In the genomic region with DNA sequence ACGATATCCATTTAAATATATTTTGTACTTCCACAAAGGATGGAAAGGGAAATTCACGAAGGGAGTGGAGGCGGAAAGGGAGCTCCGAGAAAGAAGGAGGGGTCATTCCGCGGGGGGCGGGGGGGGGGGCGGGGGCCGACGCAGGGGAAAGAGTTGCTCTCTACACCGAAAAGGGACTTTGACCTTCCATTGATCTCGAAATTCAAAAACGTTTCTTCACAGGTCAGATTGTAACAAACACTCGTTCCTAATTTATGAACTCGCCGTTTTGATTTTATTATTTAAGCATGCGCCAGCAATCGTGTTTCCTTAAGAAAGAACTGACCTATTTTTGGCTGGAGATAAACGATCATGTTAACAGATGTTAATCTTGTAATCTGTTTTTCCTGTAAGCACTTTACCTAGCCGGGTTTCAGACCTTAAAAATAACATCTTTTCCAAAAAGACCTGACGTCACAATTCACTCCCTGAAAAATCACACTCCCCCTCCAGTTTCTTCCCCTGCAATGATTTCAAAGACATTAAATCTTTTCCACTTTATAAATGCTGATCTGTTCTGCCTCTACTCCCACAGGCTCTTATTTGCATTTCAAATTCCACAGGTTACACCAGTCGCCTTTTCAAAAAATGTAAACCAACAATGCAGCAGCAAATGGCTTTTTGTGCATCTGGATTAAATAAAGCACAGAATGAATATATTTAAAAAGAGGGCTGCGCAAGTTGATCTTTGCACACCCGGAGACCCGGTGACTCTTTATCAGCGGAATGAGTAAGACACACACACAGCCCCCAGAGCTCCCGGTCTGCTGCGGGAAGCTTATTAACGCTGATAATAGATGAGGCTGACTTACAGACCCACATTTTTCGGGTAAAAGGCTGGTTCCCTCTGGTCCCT, we compare ENCODE assay signal across 8 cellular contexts. TPM values are rescaled to one million over a fixed set of nuclear protein-coding genes. Genes with fewer than 3 reads are reported as not detected.
DNase-seq lines count a peak whose midpoint lies in the region; ATAC-seq lines count a peak whose summit lies in the region.

No MANE protein-coding gene starts in this region.

- DNase-seq in D341Med (ENCODE audit: low spot score), result peak; percentile 82
- peak; percentile 26 for DNase-seq in RPMI7951 (ENCODE audit: low read depth)
- peak; percentile 10 for DNase-seq in central memory CD4-positive, alpha-beta T cell
- DNase-seq in left kidney (ENCODE audit: low read depth, low spot score), result peak; percentile 75
- DNase-seq in stimulated activated naive CD8-positive, alpha-beta T cell treated with anti-CD3 and anti-CD28 coated beads, Interleukin-15, amount 100 ng/mL, for 72 hours, result peak in 1 of 2 donors; percentile 12
- DNase-seq in GM19240 (ENCODE audit: insufficient read length, low spot score), result no peak

- H3K27me3 Mint-ChIP-seq in stimulated activated naive CD8-positive, alpha-beta T cell treated with anti-CD3 and anti-CD28 coated beads, Interleukin-15, amount 100 ng/mL, for 72 hours, result peaks cover 26% of the 10 kb centered on the region

- peak overlapping the region in 1 of 2 donors; percentile 1 for H3K27ac Mint-ChIP-seq in stimulated activated naive CD8-positive, alpha-beta T cell treated with anti-CD3 and anti-CD28 coated beads, Interleukin-15, amount 100 ng/mL, for 72 hours

- H3K4me1 Mint-ChIP-seq in stimulated activated naive CD8-positive, alpha-beta T cell treated with anti-CD3 and anti-CD28 coated beads, Interleukin-15, amount 100 ng/mL, for 72 hours, result peaks cover 46% of the 10 kb centered on the region

- ATAC-seq in GM19463 (IDR thresholded peaks at IDR 0.05; ENCODE audit: unreplicated experiment) (peak; percentile 7), HG03565 (IDR thresholded peaks at IDR 0.05; ENCODE audit: unreplicated experiment) (peak; percentile 7)
- no peak for ATAC-seq in stimulated activated naive CD8-positive, alpha-beta T cell treated with anti-CD3 and anti-CD28 coated beads, Interleukin-15, amount 100 ng/mL, for 72 hours

- peak overlapping the region; percentile 90 to 96 for H3K4me3 Mint-ChIP-seq in stimulated activated naive CD8-positive, alpha-beta T cell treated with anti-CD3 and anti-CD28 coated beads, Interleukin-15, amount 100 ng/mL, for 72 hours

- no peaks in the 10 kb centered on the region for H3K9me3 Mint-ChIP-seq in stimulated activated naive CD8-positive, alpha-beta T cell treated with anti-CD3 and anti-CD28 coated beads, Interleukin-15, amount 100 ng/mL, for 72 hours

RNA-seq across cellular contexts. Expression of gene ZNF516, which starts 1.6 kb away (rescaled TPM):
- total RNA-seq in RPMI7951 (2014; rRNA removed; shearing (Covaris generic)), result 4.1 and 4.9 TPM in 2 replicates
